ENCODE assay signal across 2 cellular contexts in genomic region chr21:33522297-33522696, GRCh38.
TF ChIP-seq lines count a peak whose summit lies in the region.

No MANE protein-coding gene starts in this region.

TF ChIP-seq in GM23338, 12 proteins besides CTCF, POLR2A, EP300 and RAD21:
- TF ChIP-seq POLR2AphosphoS5 (IDR thresholded peaks at IDR 0.05; ENCODE audit: low read depth) (no peak), ZNF114 (CRISPR knock-in tag; IDR thresholded peaks at IDR 0.05) (no peak)

TF ChIP-seq in K562, 482 proteins besides CTCF, POLR2A, EP300 and RAD21:
- TF ChIP-seq MTF1 (CRISPR knock-in tag; IDR thresholded peaks at IDR 0.05; ENCODE audit: borderline replicate concordance): no peak
- no peak for TF ChIP-seq WHSC1 (IDR thresholded peaks at IDR 0.05; ENCODE audit: low read length)
- TF ChIP-seq ATF3 (IDR thresholded peaks at IDR 0.05): peak; percentile 67
- no peak for TF ChIP-seq ATF3 (CRISPR knock-in tag; conservative IDR thresholded peaks at IDR 0.05)
- no peak for TF ChIP-seq ZNF780A (CRISPR knock-in tag; IDR thresholded peaks at IDR 0.05)
- peak; percentile 60 for TF ChIP-seq RBM22 (IDR thresholded peaks at IDR 0.05; ENCODE audit: low read depth, low read length, poor library complexity, severe bottlenecking)
- no peak for TF ChIP-seq CEBPG (CRISPR knock-in tag; IDR thresholded peaks at IDR 0.05)
- peak in 1 of 2 experiments; percentile 58; a peak in 3 of 4 replicates for TF ChIP-seq CEBPG (tag; conservative IDR thresholded peaks at IDR 0.05 in 1 of 2, IDR thresholded peaks at IDR 0.05 in 1 of 2)
